In genomic region chr5:43570487-43571158, GRCh38 we compare ENCODE assay signal across 14 cellular contexts. TPM values are rescaled to one million over a fixed set of nuclear protein-coding genes. Genes with fewer than 3 reads are reported as not detected.
DNase-seq lines count a peak whose midpoint lies in the region; ATAC-seq and TF ChIP-seq lines count a peak whose summit lies in the region.
"Had no signal": no experiment of that assay in that cellular context is flagged by ENCODE, and none has a peak within 500 bp of the region (broad histone marks: within the 10 kb centered on the region; RNA-seq: fewer than 3 reads in every experiment).

No MANE protein-coding gene starts in this region.

- DNase-seq in GM23248 (no peak), adipocyte (ENCODE audit: low read depth) (no peak), lower lobe of right lung (no peak), thoracic aorta (ENCODE audit: low spot score) (no peak), NCI-H524 (lab: John Stamatoyannopoulos, UW) (no peak), cerebellum (ENCODE audit: low spot score) (no peak)
- DNase-seq: CD8-positive, alpha-beta memory T cell; KG1; NCI-H1092; NCI-H2107 had no signal

- H3K79me2 ChIP-seq in GM23248 (ENCODE audit: insufficient read depth): no peaks in the 10 kb centered on the region

- in situ Hi-C loops in GM23248 (cut with MboI): no loop called here

- TF ChIP-seq CTCF in lower lobe of right lung (IDR thresholded peaks at IDR 0.05) (no peak), thoracic aorta (IDR thresholded peaks at IDR 0.05) (no peak)

- H3K27me3 ChIP-seq in GM23248 (replicated peaks; ENCODE audit: insufficient read depth): no peaks in the 10 kb centered on the region
- H3K27me3 ChIP-seq in adipocyte (replicated peaks; ENCODE audit: control insufficient read depth, insufficient read depth, low read length): no peaks in the 10 kb centered on the region
- no peaks in the 10 kb centered on the region for H3K27me3 ChIP-seq in lower lobe of right lung (ENCODE audit: low read depth)
- no peaks in the 10 kb centered on the region for H3K27me3 ChIP-seq in thoracic aorta (replicated peaks; ENCODE audit: insufficient read depth)
- H3K27me3 ChIP-seq: BLaER1 had no signal

- no peaks in the 10 kb centered on the region for H3K36me3 ChIP-seq in GM23248 (ENCODE audit: low read depth)
- H3K36me3 ChIP-seq in adipocyte (ENCODE audit: control insufficient read depth, insufficient read depth, low read length, severe bottlenecking): no peaks in the 10 kb centered on the region
- H3K36me3 ChIP-seq in lower lobe of right lung: no peaks in the 10 kb centered on the region
- no peaks in the 10 kb centered on the region for H3K36me3 ChIP-seq in thoracic aorta

- H3K9ac ChIP-seq in GM23248: no peak overlapping the region
- H3K9ac ChIP-seq in adipocyte (ENCODE audit: low read length): peak overlapping the region; percentile 77
- H3K9ac ChIP-seq: BLaER1 had no signal

- intact Hi-C loops in lower lobe of right lung (cut with DNase I): no loop called here

- peak overlapping the region; percentile 83 for H3K4me2 ChIP-seq in GM23248 (ENCODE audit: unreplicated experiment)
- H3K4me2 ChIP-seq: BLaER1, GM23338 had no signal

- H3K4me1 ChIP-seq in GM23248 (ENCODE audit: insufficient read depth): peaks cover 19% of the 10 kb centered on the region
- peaks cover 32% of the 10 kb centered on the region for H3K4me1 ChIP-seq in adipocyte (ENCODE audit: control insufficient read depth, insufficient read depth, low read length)
- peaks cover 9% of the 10 kb centered on the region for H3K4me1 ChIP-seq in lower lobe of right lung
- peaks cover 14 to 24% of the 10 kb centered on the region in 2 donors for H3K4me1 ChIP-seq in thoracic aorta (ENCODE audit: control insufficient read depth in 1 of 2, low read depth in 2 of 2)
- H3K4me1 ChIP-seq: BLaER1 had no signal

- H3K9me3 ChIP-seq in GM23248 (ENCODE audit: low read depth) (no peaks in the 10 kb centered on the region), adipocyte (ENCODE audit: control insufficient read depth, low read length) (no peaks in the 10 kb centered on the region), lower lobe of right lung (no peaks in the 10 kb centered on the region), thoracic aorta (no peaks in the 10 kb centered on the region)
- H3K9me3 ChIP-seq: BLaER1 had no signal

- H3K4me3 ChIP-seq in GM23248: peak overlapping the region; percentile 70; the same call in 1 of the 2 replicates
- peak overlapping the region; percentile 79 for H3K4me3 ChIP-seq in adipocyte (ENCODE audit: low read length)
- no peak overlapping the region for H3K4me3 ChIP-seq in lower lobe of right lung
- peak overlapping the region; percentile 64 for H3K4me3 ChIP-seq in thoracic aorta
- H3K4me3 ChIP-seq: BLaER1, GM23338 had no signal

- peaks cover 5% of the 10 kb centered on the region; the same call in 1 of the 2 replicates for H3K9me2 ChIP-seq in GM23248 (ENCODE audit: insufficient read depth)

- H3F3A ChIP-seq in GM23248 (ENCODE audit: insufficient read depth): peaks cover 5% of the 10 kb centered on the region; the same call in 1 of the 2 replicates

- H2AFZ ChIP-seq in GM23248: peak overlapping the region; percentile 81
- H2AFZ ChIP-seq: GM23338 had no signal

- ATAC-seq in lower lobe of right lung (no peak), thoracic aorta (ENCODE audit: insufficient number of reproducible peaks, low FRiP score, low read depth) (no peak), GM21390 (IDR thresholded peaks at IDR 0.05; ENCODE audit: unreplicated experiment) (no peak)
- ATAC-seq: GM23338 had no signal

- H3K27ac ChIP-seq in GM23248 (no peak overlapping the region), lower lobe of right lung (peak overlapping the region; percentile 7), thoracic aorta (peak overlapping the region; percentile 47 to 67)
- H3K27ac ChIP-seq: BLaER1, HL-60 had no signal

- no peaks in the 10 kb centered on the region for H4K20me1 ChIP-seq in GM23248 (ENCODE audit: insufficient read depth)
- H4K20me1 ChIP-seq: BLaER1 had no signal

- 92 to 95% methylated on average over 7 of the region's 7 CpGs for WGBS in GM23248 (ENCODE audit: low coverage in 1 of 2, low lambda C conversion rate in 2 of 2, missing lambda C conversion rate in 2 of 2), 2 experiments

RNA-seq across cellular contexts. Expression of gene PAIP1, which starts 13.7 kb away (rescaled TPM):
- 117 and 135 TPM in 2 replicates for total RNA-seq in GM23248 (2014; rRNA removed; shearing (Covaris generic))
- polyA plus RNA-seq in GM23248 (2016; fragmentation: Nextera tagmentation; extraction: Ambion mirVana): 91.1 and 95.8 TPM in 2 replicates
- total RNA-seq in lower lobe of right lung (71.9 TPM), thoracic aorta (10 to 100 TPM; 74.1 to 81.6 TPM), cerebellum (87.2 TPM)

RNA-seq across cellular contexts. Expression of gene NNT, which starts 32.4 kb away (rescaled TPM):
- total RNA-seq in GM23248 (2014; rRNA removed; shearing (Covaris generic)): 27.2 and 47.2 TPM in 2 replicates
- 32.5 and 33.9 TPM in 2 replicates for polyA plus RNA-seq in GM23248 (2016; fragmentation: Nextera tagmentation; extraction: Ambion mirVana)
- 70.9 TPM for total RNA-seq in lower lobe of right lung
- total RNA-seq in thoracic aorta: 10 to 100 TPM; 27.9 to 28.9 TPM
- 122 TPM for total RNA-seq in cerebellum

RNA-seq across cellular contexts. Expression of gene C5orf34, which starts 55.7 kb away (rescaled TPM):
- 3.1 and 5.2 TPM in 2 replicates for total RNA-seq in GM23248 (2014; rRNA removed; shearing (Covaris generic))
- polyA plus RNA-seq in GM23248 (2016; fragmentation: Nextera tagmentation; extraction: Ambion mirVana): 4.4 and 5.3 TPM in 2 replicates
- total RNA-seq in lower lobe of right lung: 1.4 TPM
- 1 to 10 TPM in 1 of 2 donors, under 1 TPM in 1; 0.85 to 3.0 TPM for total RNA-seq in thoracic aorta
- total RNA-seq in cerebellum: 12.3 TPM
